8 cellular contexts compared by ENCODE assay signal in genomic region chr20:13995841-13996240, GRCh38. TPM values are rescaled to one million over a fixed set of nuclear protein-coding genes. Genes with fewer than 3 reads are reported as not detected.
DNase-seq lines count a peak whose midpoint lies in the region; ATAC-seq and TF ChIP-seq lines count a peak whose summit lies in the region.

No MANE protein-coding gene starts in this region.

- H3K27ac Mint-ChIP-seq in activated T-cell treated with anti-CD3 and anti-CD28 coated beads, Interleukin-2, amount 50 U/mL, for 24 hours = no peak overlapping the region
- no peak overlapping the region for H3K27ac Mint-ChIP-seq in natural killer cell treated with Interleukin-12 subunit alpha and Interleukin-12 subunit beta and Interleukin-15 and Interleukin-18, amount 100 ng/mL, for 72 hours

- peaks cover 37% of the 10 kb centered on the region for H3K27me3 Mint-ChIP-seq in activated T-cell treated with anti-CD3 and anti-CD28 coated beads, Interleukin-2, amount 50 U/mL, for 24 hours
- H3K27me3 Mint-ChIP-seq in natural killer cell treated with Interleukin-12 subunit alpha and Interleukin-12 subunit beta and Interleukin-15 and Interleukin-18, amount 100 ng/mL, for 72 hours = peaks cover 0 to 9% of the 10 kb centered on the region in 2 donors

- peak overlapping the region; percentile 57 for H3K4me3 ChIP-seq in fibroblast of mammary gland (ENCODE audit: control insufficient read depth, low read depth, low read length)

- no peaks in the 10 kb centered on the region for H3K36me3 Mint-ChIP-seq in activated T-cell treated with anti-CD3 and anti-CD28 coated beads, Interleukin-2, amount 50 U/mL, for 24 hours (ENCODE audit: low read depth)
- H3K36me3 Mint-ChIP-seq in natural killer cell treated with Interleukin-12 subunit alpha and Interleukin-12 subunit beta and Interleukin-15 and Interleukin-18, amount 100 ng/mL, for 72 hours = peaks cover 5% of the 10 kb centered on the region

- H3K4me3 Mint-ChIP-seq in activated T-cell treated with anti-CD3 and anti-CD28 coated beads, Interleukin-2, amount 50 U/mL, for 24 hours = peak overlapping the region; percentile 51
- H3K4me3 Mint-ChIP-seq in natural killer cell treated with Interleukin-12 subunit alpha and Interleukin-12 subunit beta and Interleukin-15 and Interleukin-18, amount 100 ng/mL, for 72 hours = no peak overlapping the region

- H3K9me3 Mint-ChIP-seq in activated T-cell treated with anti-CD3 and anti-CD28 coated beads, Interleukin-2, amount 50 U/mL, for 24 hours = peaks cover 13% of the 10 kb centered on the region
- peaks cover 11% of the 10 kb centered on the region for H3K9me3 Mint-ChIP-seq in natural killer cell treated with Interleukin-12 subunit alpha and Interleukin-12 subunit beta and Interleukin-15 and Interleukin-18, amount 100 ng/mL, for 72 hours

- no peak for DNase-seq in activated T-cell treated with anti-CD3 and anti-CD28 coated beads, Interleukin-2, amount 50 U/mL, for 24 hours
- DNase-seq in activated T-cell treated with anti-CD3 and anti-CD28 coated beads for 4 hours (no peak), RKO (ENCODE audit: low spot score) (peak; percentile 49), fibroblast of mammary gland (ENCODE audit: low read depth) (no peak), SIG-M5 (lab: John Stamatoyannopoulos, UW) (no peak)
- DNase-seq in natural killer cell treated with Interleukin-12 subunit alpha and Interleukin-12 subunit beta and Interleukin-15 and Interleukin-18, amount 100 ng/mL, for 72 hours (ENCODE audit: low spot score) = no peak
- no peak for DNase-seq in activated CD8-positive, alpha-beta memory T cell treated with anti-CD3 and anti-CD28 coated beads, Interleukin-2, amount 50 U/mL, for 4 hours

- peak; percentile 1 to 51 for ATAC-seq in natural killer cell treated with Interleukin-12 subunit alpha and Interleukin-12 subunit beta and Interleukin-15 and Interleukin-18, amount 100 ng/mL, for 72 hours
- no peak for ATAC-seq in GM18519 (IDR thresholded peaks at IDR 0.05; ENCODE audit: low FRiP score, unreplicated experiment)

- H3K4me1 Mint-ChIP-seq in activated T-cell treated with anti-CD3 and anti-CD28 coated beads, Interleukin-2, amount 50 U/mL, for 24 hours (ENCODE audit: low read depth) = peaks cover 7% of the 10 kb centered on the region
- H3K4me1 Mint-ChIP-seq in natural killer cell treated with Interleukin-12 subunit alpha and Interleukin-12 subunit beta and Interleukin-15 and Interleukin-18, amount 100 ng/mL, for 72 hours (ENCODE audit: low read depth in 2 of 2) = no peaks in the 10 kb centered on the region

- TF ChIP-seq CTCF in fibroblast of mammary gland (conservative IDR thresholded peaks at IDR 0.05; ENCODE audit: control insufficient read depth, insufficient read depth, low read depth, low read length) = no peak

RNA-seq across cellular contexts. Expression of gene MACROD2, which starts 0.5 kb away (rescaled TPM):
- not detected for total RNA-seq in natural killer cell treated with Interleukin-12 subunit alpha and Interleukin-12 subunit beta and Interleukin-15 and Interleukin-18, amount 100 ng/mL, for 72 hours

RNA-seq across cellular contexts. Expression of gene SEL1L2, which starts 5.4 kb away (rescaled TPM):
- total RNA-seq in natural killer cell treated with Interleukin-12 subunit alpha and Interleukin-12 subunit beta and Interleukin-15 and Interleukin-18, amount 100 ng/mL, for 72 hours = not detected
